ENCODE assay signal across 1 cellular context in genomic region chr2:134760385-134760784, GRCh38.
TF ChIP-seq lines count a peak whose summit lies in the region.

No MANE protein-coding gene starts in this region.

TF ChIP-seq in GM23338, 12 proteins besides CTCF, POLR2A, EP300 and RAD21 (continued from another document):
- TF ChIP-seq, protein P1, sequence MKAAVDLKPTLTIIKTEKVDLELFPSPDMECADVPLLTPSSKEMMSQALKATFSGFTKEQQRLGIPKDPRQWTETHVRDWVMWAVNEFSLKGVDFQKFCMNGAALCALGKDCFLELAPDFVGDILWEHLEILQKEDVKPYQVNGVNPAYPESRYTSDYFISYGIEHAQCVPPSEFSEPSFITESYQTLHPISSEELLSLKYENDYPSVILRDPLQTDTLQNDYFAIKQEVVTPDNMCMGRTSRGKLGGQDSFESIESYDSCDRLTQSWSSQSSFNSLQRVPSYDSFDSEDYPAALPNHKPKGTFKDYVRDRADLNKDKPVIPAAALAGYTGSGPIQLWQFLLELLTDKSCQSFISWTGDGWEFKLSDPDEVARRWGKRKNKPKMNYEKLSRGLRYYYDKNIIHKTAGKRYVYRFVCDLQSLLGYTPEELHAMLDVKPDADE (IDR thresholded peaks at IDR 0.05), result no peak
- TF ChIP-seq ZNF462 (CRISPR knock-in tag; IDR thresholded peaks at IDR 0.05) (no peak), EZH2 (IDR thresholded peaks at IDR 0.05; ENCODE audit: low read depth, unreplicated experiment) (no peak), STAT1 (IDR thresholded peaks at IDR 0.05; ENCODE audit: unreplicated experiment) (no peak)
